ENCODE assay signal across 17 cellular contexts in the genomic region with DNA sequence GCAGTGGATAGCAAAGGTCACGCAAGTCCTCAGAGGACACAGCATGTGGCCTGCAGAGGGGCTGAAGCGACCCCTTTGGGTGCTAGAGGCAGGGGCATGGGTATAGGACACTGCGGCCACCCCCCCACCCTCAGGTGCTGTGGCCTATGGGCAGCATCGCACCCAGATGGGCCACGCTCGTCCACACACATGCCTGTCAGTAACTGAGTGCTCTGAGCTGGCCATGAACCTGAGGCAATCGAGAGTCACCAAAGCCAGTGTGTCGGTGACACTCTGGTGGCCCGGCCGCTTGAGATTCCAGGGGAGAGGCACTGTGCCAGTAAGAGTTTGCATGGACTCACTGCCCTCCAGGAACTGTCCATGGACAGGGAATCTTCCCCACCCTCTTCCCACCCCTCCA.
"Had no signal": no experiment of that assay in that cellular context is flagged by ENCODE, and none has a peak within 500 bp of the region (broad histone marks: within the 10 kb centered on the region; RNA-seq: fewer than 3 reads in every experiment).

No MANE protein-coding gene starts in this region.

- H3K27ac Mint-ChIP-seq: activated T-helper 2 cell treated with anti-CD3 and anti-CD28 coated beads, Interferon-gamma antibody, Interleukin-2, Interleukin-4, amounts not matched to agents 10 μg/mL and 5 μg/mL and 100 μg/mL, durations not matched to agents 14 hours and 24 hours and 36 hours; memory B cell; naive thymus-derived CD8-positive, alpha-beta T cell; stimulated activated naive CD8-positive, alpha-beta T cell treated with anti-CD3 and anti-CD28 coated beads, Interleukin-15, Interleukin-2, amounts not matched to agents 100 ng/mL and 50 ng/mL, for 24 hours had no signal

- FAIRE-seq: colon, endometrium, islet of Langerhans had no signal

- H3K36me3 Mint-ChIP-seq: memory B cell; naive thymus-derived CD8-positive, alpha-beta T cell had no signal

- H3K27me3 ChIP-seq: cardiac muscle cell, upper lobe of right lung had no signal

- H3K27ac ChIP-seq: cardiac muscle cell, foreskin keratinocyte, neutrophil, suprapubic skin, upper lobe of right lung, WERI-Rb-1 had no signal

- H3K9me3 Mint-ChIP-seq: activated T-helper 2 cell treated with anti-CD3 and anti-CD28 coated beads, Interferon-gamma antibody, Interleukin-2, Interleukin-4, amounts not matched to agents 10 μg/mL and 5 μg/mL and 100 μg/mL, durations not matched to agents 14 hours and 24 hours and 36 hours; memory B cell; stimulated activated naive CD8-positive, alpha-beta T cell treated with anti-CD3 and anti-CD28 coated beads, Interleukin-15, Interleukin-2, amounts not matched to agents 100 ng/mL and 50 ng/mL, for 24 hours had no signal

- H3K27me3 Mint-ChIP-seq: stimulated activated naive CD8-positive, alpha-beta T cell treated with anti-CD3 and anti-CD28 coated beads, Interleukin-15, Interleukin-2, amounts not matched to agents 100 ng/mL and 50 ng/mL, for 24 hours had no signal

- H3K36me3 ChIP-seq: cardiac muscle cell, esophagus squamous epithelium, neutrophil, suprapubic skin, upper lobe of right lung, WERI-Rb-1 had no signal

- H3K4me3 Mint-ChIP-seq: memory B cell; naive thymus-derived CD8-positive, alpha-beta T cell; stimulated activated naive CD8-positive, alpha-beta T cell treated with anti-CD3 and anti-CD28 coated beads, Interleukin-15, Interleukin-2, amounts not matched to agents 100 ng/mL and 50 ng/mL, for 24 hours had no signal

- H3K4me1 ChIP-seq: foreskin keratinocyte, upper lobe of right lung had no signal

- H3K9me3 ChIP-seq: neutrophil, suprapubic skin, upper lobe of right lung had no signal

- DNase-seq: activated CD4-positive, alpha-beta T cell treated with anti-CD3 and anti-CD28 coated beads, Interleukin-2, amount 50 U/mL, for 48 hours; activated naive CD4-positive, alpha-beta T cell treated with anti-CD3 and anti-CD28 coated beads, Interleukin-2, amount 50 U/mL, for 16 hours; activated T-cell treated with anti-CD3 and anti-CD28 coated beads, Interleukin-2, amount 50 U/mL, for 1 hour; esophagus squamous epithelium; foreskin keratinocyte; naive thymus-derived CD8-positive, alpha-beta T cell; upper lobe of right lung; WERI-Rb-1 had no signal

- ATAC-seq: foreskin keratinocyte; naive thymus-derived CD8-positive, alpha-beta T cell; upper lobe of right lung had no signal

- H3K4me3 ChIP-seq: cardiac muscle cell, esophagus squamous epithelium, suprapubic skin, upper lobe of right lung had no signal
